8 cellular contexts compared by ENCODE assay signal in genomic region chr16:50627419-50627818, GRCh38. TPM values are rescaled to one million over a fixed set of nuclear protein-coding genes. Genes with fewer than 3 reads are reported as not detected.
DNase-seq lines count a peak whose midpoint lies in the region; ATAC-seq, FAIRE-seq and TF ChIP-seq lines count a peak whose summit lies in the region.

No MANE protein-coding gene starts in this region.

- H3K4me3 Mint-ChIP-seq in activated naive CD4-positive, alpha-beta T cell treated with anti-CD3 and anti-CD28 coated beads, Interleukin-2, amount 10 ng/mL, durations not matched to agents 7 days and 5 days: peak overlapping the region; percentile 43
- H3K4me3 Mint-ChIP-seq in stimulated activated effector memory CD8-positive, alpha-beta T cell treated with anti-CD3 and anti-CD28 coated beads, Interleukin-12 subunit alpha, Interleukin-12 subunit beta, amount 100 ng/mL, for 72 hours: peak overlapping the region; percentile 49

- no peak overlapping the region for H3K9ac ChIP-seq in keratinocyte (ENCODE audit: control insufficient read depth, extremely low read depth, insufficient read depth, low read length)

- H4K20me1 ChIP-seq in keratinocyte (ENCODE audit: control insufficient read depth, extremely low read depth, insufficient read depth, low read length): no peaks in the 10 kb centered on the region

- DNase-seq in DMS 273 (lab: John Stamatoyannopoulos, UW; ENCODE audit: unreplicated experiment) (peak; percentile 97), NCI-H2171 treated with DMSO at 0.1 percent for 48 hours (lab: John Stamatoyannopoulos, UW) (peak; percentile 92), keratinocyte (ENCODE audit: low read depth, low spot score) (no peak), mesenteric fat pad (ENCODE audit: low spot score) (no peak), DMS153 (lab: John Stamatoyannopoulos, UW) (no peak)
- DNase-seq in activated naive CD4-positive, alpha-beta T cell treated with anti-CD3 and anti-CD28 coated beads, Interleukin-2, amount 10 ng/mL, durations not matched to agents 7 days and 5 days: peak; percentile 68
- DNase-seq in stimulated activated effector memory CD8-positive, alpha-beta T cell treated with anti-CD3 and anti-CD28 coated beads, Interleukin-12 subunit alpha, Interleukin-12 subunit beta, amount 100 ng/mL, for 72 hours (ENCODE audit: low spot score in 2 of 2): no peak

- H2AFZ ChIP-seq in keratinocyte (ENCODE audit: control insufficient read depth, low read length): no peak overlapping the region

- CTCF ChIA-PET in activated naive CD4-positive, alpha-beta T cell treated with anti-CD3 and anti-CD28 coated beads, Interleukin-2, amount 10 ng/mL, durations not matched to agents 7 days and 5 days (lab: Charles Lee): interaction anchor here (0.7 to 2.0 kb wide), 15 partner anchors 8 to 560 kb away, joined by 3 to 15 read pairs (median 5); no protein-coding TSS in a partner anchor

- H3K4me1 ChIP-seq in keratinocyte (ENCODE audit: control insufficient read depth, extremely low read depth, insufficient read depth, low read length): no peaks in the 10 kb centered on the region

- peaks cover 6% of the 10 kb centered on the region for H3K27me3 Mint-ChIP-seq in activated naive CD4-positive, alpha-beta T cell treated with anti-CD3 and anti-CD28 coated beads, Interleukin-2, amount 10 ng/mL, durations not matched to agents 7 days and 5 days

- dilution Hi-C loops in keratinocyte (cut with MboI; ENCODE audit: extremely low pct_ligation_motif_present, low sequenced_read_pairs): no loop called here

- ATAC-seq in stimulated activated effector memory CD8-positive, alpha-beta T cell treated with anti-CD3 and anti-CD28 coated beads, Interleukin-12 subunit alpha, Interleukin-12 subunit beta, amount 100 ng/mL, for 72 hours: peak; percentile 55
- ATAC-seq in HG03097 (IDR thresholded peaks at IDR 0.05; ENCODE audit: low FRiP score, unreplicated experiment): no peak

- H3K4me1 Mint-ChIP-seq in activated naive CD4-positive, alpha-beta T cell treated with anti-CD3 and anti-CD28 coated beads, Interleukin-2, amount 10 ng/mL, durations not matched to agents 7 days and 5 days: peaks cover 31% of the 10 kb centered on the region
- peaks cover 24% of the 10 kb centered on the region for H3K4me1 Mint-ChIP-seq in stimulated activated effector memory CD8-positive, alpha-beta T cell treated with anti-CD3 and anti-CD28 coated beads, Interleukin-12 subunit alpha, Interleukin-12 subunit beta, amount 100 ng/mL, for 72 hours

- no peaks in the 10 kb centered on the region for H3K9me3 ChIP-seq in keratinocyte (ENCODE audit: control insufficient read depth, low read depth, low read length)

- peak; percentile 34 for FAIRE-seq in keratinocyte (lab: Jason Lieb, UNC)

- H3K9me3 Mint-ChIP-seq in activated naive CD4-positive, alpha-beta T cell treated with anti-CD3 and anti-CD28 coated beads, Interleukin-2, amount 10 ng/mL, durations not matched to agents 7 days and 5 days: no peaks in the 10 kb centered on the region
- no peaks in the 10 kb centered on the region for H3K9me3 Mint-ChIP-seq in stimulated activated effector memory CD8-positive, alpha-beta T cell treated with anti-CD3 and anti-CD28 coated beads, Interleukin-12 subunit alpha, Interleukin-12 subunit beta, amount 100 ng/mL, for 72 hours

- H3K4me3 ChIP-seq in keratinocyte (ENCODE audit: control insufficient read depth in 2 of 3, extremely low read depth in 1 of 3, insufficient read depth in 2 of 3, low read depth in 1 of 3, low read length in 3 of 3): no peak overlapping the region

- H3K27ac Mint-ChIP-seq in activated naive CD4-positive, alpha-beta T cell treated with anti-CD3 and anti-CD28 coated beads, Interleukin-2, amount 10 ng/mL, durations not matched to agents 7 days and 5 days: peak overlapping the region; percentile 24
- peak overlapping the region; percentile 89 for H3K27ac Mint-ChIP-seq in stimulated activated effector memory CD8-positive, alpha-beta T cell treated with anti-CD3 and anti-CD28 coated beads, Interleukin-12 subunit alpha, Interleukin-12 subunit beta, amount 100 ng/mL, for 72 hours

- H3K27me3 ChIP-seq in keratinocyte (ENCODE audit: control insufficient read depth, extremely low read depth, insufficient read depth, low read length): no peaks in the 10 kb centered on the region

- TF ChIP-seq CTCF in keratinocyte (optimal IDR thresholded peaks at IDR 0.05 in 1 of 3, IDR thresholded peaks at IDR 0.05 in 1 of 3, conservative IDR thresholded peaks at IDR 0.05 in 1 of 3; ENCODE audit: extremely low read depth in 1 of 3, insufficient read depth in 2 of 3, low read length in 3 of 3): peak; percentile 22 to 50 (median 48)

- H3K79me2 ChIP-seq in keratinocyte (ENCODE audit: control insufficient read depth, insufficient read depth, low read length): no peaks in the 10 kb centered on the region

- no peak overlapping the region for H3K27ac ChIP-seq in keratinocyte (ENCODE audit: control insufficient read depth, insufficient read depth, low read length)

- no peaks in the 10 kb centered on the region for H3K9me1 ChIP-seq in keratinocyte (ENCODE audit: control insufficient read depth, extremely low read depth, insufficient read depth, low read length)

- H3K36me3 Mint-ChIP-seq in activated naive CD4-positive, alpha-beta T cell treated with anti-CD3 and anti-CD28 coated beads, Interleukin-2, amount 10 ng/mL, durations not matched to agents 7 days and 5 days: no peaks in the 10 kb centered on the region
- H3K36me3 Mint-ChIP-seq in stimulated activated effector memory CD8-positive, alpha-beta T cell treated with anti-CD3 and anti-CD28 coated beads, Interleukin-12 subunit alpha, Interleukin-12 subunit beta, amount 100 ng/mL, for 72 hours: no peaks in the 10 kb centered on the region

- no peak overlapping the region for H3K4me2 ChIP-seq in keratinocyte (ENCODE audit: control insufficient read depth, extremely low read depth, insufficient read depth, low read depth, low read length)

- H3K36me3 ChIP-seq in keratinocyte (ENCODE audit: control insufficient read depth in 2 of 2, extremely low read depth in 1 of 2, insufficient read depth in 2 of 2, low read length in 2 of 2): no peaks in the 10 kb centered on the region

RNA-seq across cellular contexts. Expression of gene SNX20, which starts 53.7 kb away (rescaled TPM):
- not detected in 3 replicates for polyA plus RNA-seq in keratinocyte
- not detected for polyA plus RNA-seq in keratinocyte (2011; ENCODE audit: low read depth)
- polyA plus RNA-seq in keratinocyte (2011; cell fraction: cytosol; rRNA removed): not detected in 2 replicates
- not detected in 2 replicates for polyA plus RNA-seq in keratinocyte (2011; cell fraction: nucleus; rRNA removed)
- polyA plus RNA-seq in keratinocyte (2012; ENCODE audit: low replicate concordance): not detected in 2 replicates
- polyA minus RNA-seq in keratinocyte: not detected in 3 replicates
- not detected for polyA minus RNA-seq in keratinocyte (2011; cell fraction: cytosol; rRNA and poly(A)+ RNA removed)
- not detected in 2 replicates for polyA minus RNA-seq in keratinocyte (2011; cell fraction: nucleus; rRNA and poly(A)+ RNA removed)
- total RNA-seq in mesenteric fat pad: 3.6 TPM

Comparison
In these comparisons a context has a peak if more than half of its experiments do, and no peak if none do; other contexts are left out.
1. DNase-seq: peak in DMS 273 (single experiment), NCI-H2171 treated with DMSO at 0.1 percent for 48 hours (single experiment) and activated naive CD4-positive, alpha-beta T cell treated with anti-CD3 and anti-CD28 coated beads, Interleukin-2, amount 10 ng/mL, durations not matched to agents 7 days and 5 days (single experiment); none in keratinocyte (single experiment), stimulated activated effector memory CD8-positive, alpha-beta T cell treated with anti-CD3 and anti-CD28 coated beads, Interleukin-12 subunit alpha, Interleukin-12 subunit beta, amount 100 ng/mL, for 72 hours (0 of 2), mesenteric fat pad (single experiment) and DMS153 (single experiment).